ENCODE assay signal across 18 cellular contexts in the genomic region with DNA sequence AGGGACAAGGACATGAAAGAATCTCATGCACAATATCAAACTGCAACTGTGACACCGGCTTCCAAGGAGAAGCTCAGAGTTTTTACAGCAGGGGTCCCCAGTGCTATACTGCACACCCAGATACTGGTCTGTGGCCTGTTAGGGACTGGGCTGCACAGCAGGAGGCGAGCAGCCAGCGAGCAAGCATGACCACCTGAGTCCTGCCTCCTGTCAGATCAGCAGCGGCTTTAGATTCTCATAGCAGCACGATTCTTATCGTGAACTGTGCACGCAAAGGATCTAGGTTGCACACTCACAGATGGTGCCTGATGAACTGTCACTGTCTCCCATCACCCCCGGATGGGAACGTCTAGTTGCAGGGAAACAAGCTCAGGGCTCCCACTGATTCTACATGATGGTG.
DNase-seq lines count a peak whose midpoint lies in the region; FAIRE-seq and TF ChIP-seq lines count a peak whose summit lies in the region.
"Had no signal": no experiment of that assay in that cellular context is flagged by ENCODE, and none has a peak within 500 bp of the region (broad histone marks: within the 10 kb centered on the region; RNA-seq: fewer than 3 reads in every experiment).

No MANE protein-coding gene starts in this region.

- no peak overlapping the region for H3K4me3 Mint-ChIP-seq in nephron
- H3K4me3 Mint-ChIP-seq: CD8-positive, alpha-beta memory T cell had no signal

- H3K9me3 Mint-ChIP-seq in nephron = no peaks in the 10 kb centered on the region
- H3K9me3 Mint-ChIP-seq: CD8-positive, alpha-beta memory T cell had no signal

- H3K27ac Mint-ChIP-seq in nephron = peak overlapping the region; percentile 25 to 78 (median 55)
- H3K27ac Mint-ChIP-seq: CD8-positive, alpha-beta memory T cell had no signal

- H3K27me3 Mint-ChIP-seq in nephron (ENCODE audit: low read depth) = no peaks in the 10 kb centered on the region

- no peaks in the 10 kb centered on the region for H4K20me1 ChIP-seq in BLaER1 treated with 17β-estradiol and CSF1 and Interleukin-3, amounts not matched to agents 10 nM and 100 nM

- H3K4me3 ChIP-seq in BLaER1 treated with 17β-estradiol and CSF1 and Interleukin-3, amounts not matched to agents 10 nM and 100 nM = peak overlapping the region in 2 of 10 experiments; percentile 16 to 35; a peak in 1 of 20 replicates
- no peak overlapping the region for H3K4me3 ChIP-seq in HEK293 (ENCODE audit: low read depth, low read length)
- no peak overlapping the region for H3K4me3 ChIP-seq in WERI-Rb-1 (ENCODE audit: low read depth, low read length)
- H3K4me3 ChIP-seq: GM23248, Peyer's patch had no signal

- peaks cover 97 to 100% (median 100%) of the 10 kb centered on the region in 10 experiments for H3K4me1 ChIP-seq in BLaER1 treated with 17β-estradiol and CSF1 and Interleukin-3, amounts not matched to agents 10 nM and 100 nM
- no peaks in the 10 kb centered on the region for H3K4me1 ChIP-seq in HEK293 (ENCODE audit: control insufficient read depth, insufficient read depth, low read length)
- H3K4me1 ChIP-seq: BE2C had no signal

- no peaks in the 10 kb centered on the region for H3K36me3 ChIP-seq in BLaER1 treated with 17β-estradiol and CSF1 and Interleukin-3, amounts not matched to agents 10 nM and 100 nM
- H3K36me3 ChIP-seq in HEK293 (ENCODE audit: control insufficient read depth in 2 of 2, insufficient read depth in 1 of 2, low read length in 2 of 2) (no peaks in the 10 kb centered on the region), WERI-Rb-1 (no peaks in the 10 kb centered on the region)
- H3K36me3 ChIP-seq: BE2C, Peyer's patch had no signal

- H3K27ac ChIP-seq in BLaER1 treated with 17β-estradiol and CSF1 and Interleukin-3, amounts not matched to agents 10 nM and 100 nM = peak overlapping the region in 8 of 11 experiments; percentile 90 to 98 (median 96); a peak in 15 of 22 replicates
- no peak overlapping the region for H3K27ac ChIP-seq in HEK293 (ENCODE audit: extremely low read depth, low read depth, low read length)
- no peak overlapping the region for H3K27ac ChIP-seq in WERI-Rb-1
- H3K27ac ChIP-seq: GM23248 had no signal

- no peaks in the 10 kb centered on the region for H3K9me3 ChIP-seq in BLaER1 treated with 17β-estradiol and CSF1 and Interleukin-3, amounts not matched to agents 10 nM and 100 nM (replicated peaks in 1 of 11)
- H3K9me3 ChIP-seq in HEK293 (ENCODE audit: control insufficient read depth, insufficient read depth, low read depth, low read length) = no peaks in the 10 kb centered on the region
- H3K9me3 ChIP-seq in WERI-Rb-1 (ENCODE audit: severe bottlenecking) = no peaks in the 10 kb centered on the region
- H3K9me3 ChIP-seq: BE2C, Peyer's patch had no signal

- H3K4me1 Mint-ChIP-seq in nephron = peaks cover 18% of the 10 kb centered on the region

- POLR2A ChIA-PET in HEK293 (lab: Yijun Ruan, JAX) = interaction anchor here (0.5 kb wide), 1 partner anchor 80 kb away, joined by 3 read pairs; no protein-coding TSS in a partner anchor

- TF ChIP-seq CTCF in HEK293 (tag by site-specific recombination; IDR thresholded peaks at IDR 0.05) = no peak
- TF ChIP-seq CTCF in WERI-Rb-1 (IDR thresholded peaks at IDR 0.05; ENCODE audit: low read depth, low read length) = peak; percentile 43; the same call in 1 of the 2 replicates
- TF ChIP-seq CTCF in nephron (IDR thresholded peaks at IDR 0.05; ENCODE audit: unreplicated experiment in 3 of 3) = no peak

- peak; percentile 74 for DNase-seq in WERI-Rb-1
- no peak for DNase-seq in RCC 7860 (ENCODE audit: low spot score)
- DNase-seq in SKM-1 treated with dmso at 0.1 percent for 144 hours (lab: John Stamatoyannopoulos, UW; ENCODE audit: unreplicated experiment) = no peak
- DNase-seq in SW 1271 (lab: John Stamatoyannopoulos, UW) = no peak
- DNase-seq: BE2C; CD8-positive, alpha-beta memory T cell; GM23248; KBM-7; NCI-H1092 treated with DMSO at 0.1 percent for 48 hours; NCI-H1694 treated with DMSO at 0.1 percent for 48 hours; NCI-H446 treated with DMSO at 0.1 percent for 48 hours; NCI-H774; SHP77 treated with DMSO at 0.1 percent for 48 hours had no signal

- FAIRE-seq in RCC 7860 (lab: Jason Lieb, UNC) = no peak
- FAIRE-seq: GM18507 had no signal

- CTCF ChIA-PET in HEK293 (lab: Yijun Ruan, JAX) = interaction anchor here (0.6 to 3.0 kb wide), 9 partner anchors 9 to 346 kb away, joined by 4 to 11 read pairs (median 4); no protein-coding TSS in a partner anchor

- peak overlapping the region; percentile 83 to 98 (median 94) for H3K4me2 ChIP-seq in BLaER1 treated with 17β-estradiol and CSF1 and Interleukin-3, amounts not matched to agents 10 nM and 100 nM

- peak overlapping the region in 8 of 11 experiments; percentile 72 to 88 (median 84); a peak in 15 of 22 replicates for H3K9ac ChIP-seq in BLaER1 treated with 17β-estradiol and CSF1 and Interleukin-3, amounts not matched to agents 10 nM and 100 nM
- H3K9ac ChIP-seq: GM23248 had no signal

- no peaks in the 10 kb centered on the region for H3K36me3 Mint-ChIP-seq in nephron (ENCODE audit: low read depth)
- H3K36me3 Mint-ChIP-seq: CD8-positive, alpha-beta memory T cell had no signal

- no peaks in the 10 kb centered on the region for H3K27me3 ChIP-seq in BLaER1 treated with 17β-estradiol and CSF1 and Interleukin-3, amounts not matched to agents 10 nM and 100 nM
- H3K27me3 ChIP-seq in WERI-Rb-1 (ENCODE audit: insufficient read depth, low read depth, severe bottlenecking) = no peaks in the 10 kb centered on the region
- H3K27me3 ChIP-seq: BE2C, Peyer's patch had no signal

TF ChIP-seq in HEK293, 187 proteins besides CTCF, POLR2A, EP300 and RAD21:
- TF ChIP-seq KLF8 (tag by site-specific recombination; IDR thresholded peaks at IDR 0.05) = no peak
- TF ChIP-seq ZIC2 (tag by site-specific recombination; IDR thresholded peaks at IDR 0.05) = peak; percentile 58
- TF ChIP-seq, protein P1, sequence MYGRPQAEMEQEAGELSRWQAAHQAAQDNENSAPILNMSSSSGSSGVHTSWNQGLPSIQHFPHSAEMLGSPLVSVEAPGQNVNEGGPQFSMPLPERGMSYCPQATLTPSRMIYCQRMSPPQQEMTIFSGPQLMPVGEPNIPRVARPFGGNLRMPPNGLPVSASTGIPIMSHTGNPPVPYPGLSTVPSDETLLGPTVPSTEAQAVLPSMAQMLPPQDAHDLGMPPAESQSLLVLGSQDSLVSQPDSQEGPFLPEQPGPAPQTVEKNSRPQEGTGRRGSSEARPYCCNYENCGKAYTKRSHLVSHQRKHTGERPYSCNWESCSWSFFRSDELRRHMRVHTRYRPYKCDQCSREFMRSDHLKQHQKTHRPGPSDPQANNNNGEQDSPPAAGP (tag by site-specific recombination; IDR thresholded peaks at IDR 0.05) = no peak

Comparison
In these comparisons a context has a peak if more than half of its experiments do, and no peak if none do; other contexts are left out.
1. H3K27ac ChIP-seq: peak in BLaER1 treated with 17β-estradiol and CSF1 and Interleukin-3, amounts not matched to agents 10 nM and 100 nM (8 of 11); none in HEK293 (single experiment) and WERI-Rb-1 (single experiment).